22 cellular contexts compared by ENCODE assay signal in genomic region chr1:66692681-66693080, GRCh38. TPM values are rescaled to one million over a fixed set of nuclear protein-coding genes. Genes with fewer than 3 reads are reported as not detected.
"Had no signal": no experiment of that assay in that cellular context is flagged by ENCODE, and none has a peak within 500 bp of the region (broad histone marks: within the 10 kb centered on the region; RNA-seq: fewer than 3 reads in every experiment).

No MANE protein-coding gene starts in this region.

- H3K9ac ChIP-seq: SK-N-SH had no signal

- H3K9me3 ChIP-seq: SK-N-SH had no signal

- H3K27ac ChIP-seq: HL-60, RWPE1 had no signal

- H3K4me2 ChIP-seq: SK-N-SH had no signal

- ATAC-seq: Panc1, PC-3, T-cell had no signal

- FAIRE-seq: HTR-8/SVneo had no signal

- DNase-seq: Karpas-422, KG1, MM.1S, NCI-H1092 treated with DMSO at 0.1 percent for 48 hours, NCI-H1436, NCI-H187, NCI-H2029, NCI-H2081 treated with DMSO at 0.1 percent for 48 hours, NCI-H2227 treated with DMSO at 0.1 percent for 48 hours, NCI-H524, NCI-H82, PC-3, SHP77, SK-N-SH, SW 1271, T-cell had no signal

RNA-seq across cellular contexts. Expression of gene DYNLT5, which starts 59.6 kb away (rescaled TPM):
- total RNA-seq: NCI-H460, PC-3, SK-MEL-5 had no signal
- polyA plus RNA-seq: SK-N-SH had no signal
